8 cellular contexts compared by ENCODE assay signal in genomic region chr11:61129608-61130523, GRCh38. TPM values are rescaled to one million over a fixed set of nuclear protein-coding genes. Genes with fewer than 3 reads are reported as not detected.
DNase-seq lines count a peak whose midpoint lies in the region; ATAC-seq and TF ChIP-seq lines count a peak whose summit lies in the region.

No MANE protein-coding gene starts in this region.

- peak overlapping the region; percentile 74 for H3K9ac ChIP-seq in mesenchymal stem cell (ENCODE audit: low read length)

- H3K14ac ChIP-seq in mesenchymal stem cell (ENCODE audit: low read length in 2 of 2), result peak overlapping the region in 1 of 2 experiments; percentile 3

- H4K91ac ChIP-seq in mesenchymal stem cell (ENCODE audit: low read length), result peak overlapping the region; percentile 56

- H3K4me3 ChIP-seq in dorsolateral prefrontal cortex (peak overlapping the region in 18 of 59 donors; percentile 5 to 44 (median 28)), mesenchymal stem cell (ENCODE audit: insufficient read depth in 1 of 2, low read depth in 1 of 2, low read length in 2 of 2) (peak overlapping the region in 1 of 2 experiments; percentile 56)

- H3K27me3 ChIP-seq in dorsolateral prefrontal cortex, result no peaks in the 10 kb centered on the region
- H3K27me3 ChIP-seq in mesenchymal stem cell (ENCODE audit: control insufficient read depth in 1 of 2, insufficient read depth in 1 of 2, low read length in 2 of 2), result peaks cover 12 to 15% of the 10 kb centered on the region in 2 experiments

- H3K36me3 ChIP-seq in mesenchymal stem cell (ENCODE audit: control insufficient read depth in 1 of 2, insufficient read depth in 2 of 2, low read depth in 1 of 2, low read length in 2 of 2), result peaks cover 32 to 53% of the 10 kb centered on the region in 2 experiments

- H4K8ac ChIP-seq in mesenchymal stem cell (ENCODE audit: low read length), result peak overlapping the region; percentile 69

- DNase-seq in 8988T (peak; percentile 100), dorsolateral prefrontal cortex (peak; percentile 83 to 94 (median 89)), mesenchymal stem cell (peak; percentile 97), hippocampal formation (lab: John Stamatoyannopoulos, UW) (no peak)
- DNase-seq in activated CD4-positive, alpha-beta T cell treated with anti-CD3 and anti-CD28 coated beads for 4 hours, result peak; percentile 89 to 91
- peak; percentile 79 for DNase-seq in stimulated activated CD8-positive, alpha-beta memory T cell treated with anti-CD3 and anti-CD28 coated beads, Interleukin-15, amount 100 ng/mL, for 24 hours (ENCODE audit: low read depth)

- intact Hi-C loops in dorsolateral prefrontal cortex (cut with DNase I), result loop anchor here (1.0 to 10.0 kb wide), 6 partner anchors 57 to 355 kb away; partner anchors contain the start of gene TMEM109 (in 1 of the 2)

- WGBS in mesenchymal stem cell, result 19% methylated on average over 34 of the region's 35 CpGs

- H3K79me1 ChIP-seq in mesenchymal stem cell (replicated peaks; ENCODE audit: low read length, poor library complexity, severe bottlenecking), result peaks cover 20% of the 10 kb centered on the region

- ATAC-seq in GM19025 (IDR thresholded peaks at IDR 0.05; ENCODE audit: low read depth, unreplicated experiment) (peak; percentile 85), HG03439 (IDR thresholded peaks at IDR 0.05; ENCODE audit: unreplicated experiment) (peak; percentile 87)

- H2AK5ac ChIP-seq in mesenchymal stem cell (ENCODE audit: low read length, severe bottlenecking), result no peak overlapping the region

- H2AFZ ChIP-seq in mesenchymal stem cell (ENCODE audit: low read depth, low read length), result peak overlapping the region; percentile 21

- peak overlapping the region; percentile 75 for H2BK15ac ChIP-seq in mesenchymal stem cell (ENCODE audit: low read depth, poor library complexity, severe bottlenecking)

- no peak overlapping the region for H2BK5ac ChIP-seq in mesenchymal stem cell (ENCODE audit: low read depth, low read length, poor library complexity, severe bottlenecking)

- TF ChIP-seq CTCF in dorsolateral prefrontal cortex (IDR thresholded peaks at IDR 0.05 in 54 of 56, conservative IDR thresholded peaks at IDR 0.05 in 2 of 56; ENCODE audit: low read depth in 1 of 56, partially characterized antibody in 56 of 56), result peak; percentile 89 to 100 (median 99)

- peak overlapping the region in 1 of 2 experiments; percentile 0 for H2BK12ac ChIP-seq in mesenchymal stem cell (ENCODE audit: low read length in 2 of 2)

- no peaks in the 10 kb centered on the region for H3K9me3 ChIP-seq in mesenchymal stem cell (ENCODE audit: control insufficient read depth, low read length)

- H3K4ac ChIP-seq in mesenchymal stem cell (ENCODE audit: low read depth in 1 of 2, low read length in 2 of 2), result no peak overlapping the region

- H3K23ac ChIP-seq in mesenchymal stem cell (ENCODE audit: low read length in 2 of 2), result no peak overlapping the region

- peak overlapping the region; percentile 46 for H3K4me2 ChIP-seq in mesenchymal stem cell (ENCODE audit: low read length, poor library complexity, severe bottlenecking)

- H3K27ac ChIP-seq in dorsolateral prefrontal cortex (peak overlapping the region in 35 of 59 donors; percentile 0 to 77 (median 49)), mesenchymal stem cell (ENCODE audit: low read length, poor library complexity, severe bottlenecking) (peak overlapping the region; percentile 48)

- H3K4me1 ChIP-seq in mesenchymal stem cell (ENCODE audit: control insufficient read depth, insufficient read depth, low read depth, low read length), result peaks cover 21% of the 10 kb centered on the region

- H2BK120ac ChIP-seq in mesenchymal stem cell (ENCODE audit: low read depth, low read length), result no peak overlapping the region

- peak overlapping the region; percentile 38 to 55 for H3K18ac ChIP-seq in mesenchymal stem cell (ENCODE audit: low read depth in 1 of 2, low read length in 2 of 2)

RNA-seq across cellular contexts. Expression of gene CD5, which starts 27.6 kb away (rescaled TPM):
- total RNA-seq in dorsolateral prefrontal cortex, result 1 to 10 TPM in 2 of 120 experiments, under 1 TPM in 99, not detected in 19; 0.14 to 2.2 (median 0.30) TPM
- not detected for polyA plus RNA-seq in mesenchymal stem cell (2013, experiment 1 of 2)
- not detected for polyA plus RNA-seq in mesenchymal stem cell (2013, experiment 2 of 2)

RNA-seq across cellular contexts. Expression of gene VPS37C, which starts 31.4 kb away (rescaled TPM):
- 10 to 100 TPM; 15.7 to 30.0 (median 20.6) TPM for total RNA-seq in dorsolateral prefrontal cortex
- polyA plus RNA-seq in mesenchymal stem cell (2013, experiment 1 of 2), result 15.0 TPM
- polyA plus RNA-seq in mesenchymal stem cell (2013, experiment 2 of 2), result 14.7 TPM

Comparison
In these comparisons a context has a peak if more than half of its experiments do, and no peak if none do; other contexts are left out.
1. DNase-seq: peak in 8988T (single experiment), activated CD4-positive, alpha-beta T cell treated with anti-CD3 and anti-CD28 coated beads for 4 hours (2 of 2), dorsolateral prefrontal cortex (10 of 10), mesenchymal stem cell (single experiment) and stimulated activated CD8-positive, alpha-beta memory T cell treated with anti-CD3 and anti-CD28 coated beads, Interleukin-15, amount 100 ng/mL, for 24 hours (single experiment); none in hippocampal formation (0 of 2).